ENCODE assay signal across 1 cellular context in genomic region chr11:2416765-2417164, GRCh38.
A peak's percentile ranks its signal among the peaks of the same experiment; 100 is the strongest.
TF ChIP-seq lines count a peak whose summit lies in the region.

No MANE protein-coding gene starts in this region.

TF ChIP-seq in HepG2, 621 proteins besides CTCF, POLR2A, EP300 and RAD21:
- TF ChIP-seq NR1H2 (CRISPR knock-in tag; IDR thresholded peaks at IDR 0.05; ENCODE audit: borderline replicate concordance, low read depth) (no peak), ZBTB38 (CRISPR knock-in tag; IDR thresholded peaks at IDR 0.05) (peak; percentile 19; the same call in 1 of the 2 replicates), ZBTB7B (CRISPR knock-in tag; IDR thresholded peaks at IDR 0.05) (no peak), ZSCAN22 (CRISPR knock-in tag; IDR thresholded peaks at IDR 0.05) (no peak), EEA1 (CRISPR knock-in tag; IDR thresholded peaks at IDR 0.05; ENCODE audit: borderline replicate concordance) (no peak), ZBTB33 (CRISPR knock-in tag; IDR thresholded peaks at IDR 0.05) (peak; percentile 86), ZNF646 (CRISPR knock-in tag; IDR thresholded peaks at IDR 0.05) (no peak), HOXA9 (CRISPR knock-in tag; IDR thresholded peaks at IDR 0.05; ENCODE audit: borderline replicate concordance) (no peak), DR1 (CRISPR knock-in tag; IDR thresholded peaks at IDR 0.05) (no peak), ZNF773 (CRISPR knock-in tag; IDR thresholded peaks at IDR 0.05; ENCODE audit: borderline replicate concordance) (no peak), HNF1B (CRISPR knock-in tag; IDR thresholded peaks at IDR 0.05) (no peak)
